ENCODE assay signal across 8 cellular contexts in genomic region chr6:36129889-36130671, GRCh38. TPM values are rescaled to one million over a fixed set of nuclear protein-coding genes. Genes with fewer than 3 reads are reported as not detected.
DNase-seq lines count a peak whose midpoint lies in the region; ATAC-seq, FAIRE-seq and TF ChIP-seq lines count a peak whose summit lies in the region.

Gene MAPK13, plus strand, starts transcription at chr6:36130513. Its CDS starts 70 bp downstream, at chr6:36130583.

- peak within 1 kb of the TSS; percentile 36 for H2AFZ ChIP-seq in endothelial cell of umbilical vein (ENCODE audit: low read depth, low read length)

- H3K9me1 ChIP-seq in endothelial cell of umbilical vein (replicated peaks; ENCODE audit: control insufficient read depth, extremely low read depth, insufficient read depth, low read length) = no peaks in the 10 kb centered on the region

- no peak within 1 kb of the TSS for H3K4me2 ChIP-seq in endothelial cell of umbilical vein (ENCODE audit: insufficient read depth, low read length)

- H3K4me3 ChIP-seq in A673 (ENCODE audit: low read depth, low read length, poor library complexity, severe bottlenecking) (peak within 1 kb of the TSS; percentile 37), WERI-Rb-1 (ENCODE audit: low read depth, low read length) (no peak within 1 kb of the TSS), endothelial cell of umbilical vein (replicated peaks in 1 of 3; ENCODE audit: insufficient read depth in 1 of 3, low read depth in 1 of 3, low read length in 3 of 3) (peak within 1 kb of the TSS in 1 of 3 experiments; percentile 18)

- intact Hi-C loops in A673 (cut with micrococcal nuclease; ENCODE audit: unreplicated experiment) = loop anchor here (10.0 kb wide), 1 partner anchor 65 kb away; the partner anchor contains the start of gene BRPF3
- intact Hi-C loops in endothelial cell of umbilical vein (cut with micrococcal nuclease) = no loop called here

- no peaks in the 10 kb centered on the region for H3K36me3 Mint-ChIP-seq in nephron (ENCODE audit: low read depth)

- peak within 1 kb of the TSS; percentile 70 to 82 (median 76) for H3K4me3 Mint-ChIP-seq in nephron

- H3K4me1 ChIP-seq in A673 (ENCODE audit: insufficient read depth, low read length, poor library complexity, severe bottlenecking) = peaks cover 25% of the 10 kb centered on the region
- peaks cover 53% of the 10 kb centered on the region for H3K4me1 ChIP-seq in endothelial cell of umbilical vein (ENCODE audit: control insufficient read depth, extremely low read depth, insufficient read depth, low read length)

- CTCF ChIA-PET in A673 (lab: Charles Lee) (interaction anchor here (0.6 kb wide), 1 partner anchor 230 kb away, joined by 6 read pairs; no protein-coding TSS in a partner anchor), endothelial cell of umbilical vein (lab: Charles Lee) (interaction anchor here (1.2 to 2.1 kb wide), 2 partner anchors 73 to 172 kb away, joined by 4 read pairs; no protein-coding TSS in a partner anchor)

- DNase-seq in A673 (ENCODE audit: low spot score) (peak; percentile 36), WERI-Rb-1 (peak; percentile 6), endothelial cell of umbilical vein (ENCODE audit: low read depth, low spot score) (peak; percentile 37)

- H3K9me3 Mint-ChIP-seq in nephron = no peaks in the 10 kb centered on the region

- peaks cover 12% of the 10 kb centered on the region for H3K27me3 Mint-ChIP-seq in nephron (ENCODE audit: low read depth)

- H3K79me2 ChIP-seq in endothelial cell of umbilical vein (ENCODE audit: control insufficient read depth, insufficient read depth, low read length) = no peaks in the 10 kb centered on the region

- peaks cover 37% of the 10 kb centered on the region for H3K4me1 Mint-ChIP-seq in nephron

- no peak for TF ChIP-seq CTCF in A673 (conservative IDR thresholded peaks at IDR 0.05; ENCODE audit: low read depth, low read length)
- TF ChIP-seq CTCF in WERI-Rb-1 (IDR thresholded peaks at IDR 0.05; ENCODE audit: low read depth, low read length) = no peak
- no peak for TF ChIP-seq CTCF in endothelial cell of umbilical vein (IDR thresholded peaks at IDR 0.05; ENCODE audit: extremely low read depth in 1 of 2, insufficient read depth in 1 of 2, low read depth in 1 of 2, low read length in 2 of 2)
- no peak for TF ChIP-seq CTCF in nephron (IDR thresholded peaks at IDR 0.05; ENCODE audit: unreplicated experiment in 3 of 3)

- POLR2A ChIA-PET in A673 (lab: Charles Lee; ENCODE audit: low non-redundant PET) (no interaction called here), endothelial cell of umbilical vein (lab: Charles Lee) (interaction anchor here (1.9 kb wide), 1 partner anchor 9 kb away, joined by 8 read pairs; no protein-coding TSS in a partner anchor)

- ATAC-seq in HG03439 (IDR thresholded peaks at IDR 0.05; ENCODE audit: unreplicated experiment) (peak; percentile 11), GM19455 (IDR thresholded peaks at IDR 0.05; ENCODE audit: unreplicated experiment) (no peak), HG02623 (IDR thresholded peaks at IDR 0.05; ENCODE audit: unreplicated experiment) (no peak), GM21360 (IDR thresholded peaks at IDR 0.05; ENCODE audit: unreplicated experiment) (no peak)

- H3K27me3 ChIP-seq in A673 (replicated peaks; ENCODE audit: insufficient read depth, low read depth, low read length, poor library complexity) = no peaks in the 10 kb centered on the region
- H3K27me3 ChIP-seq in WERI-Rb-1 (ENCODE audit: insufficient read depth, low read depth, severe bottlenecking) = no peaks in the 10 kb centered on the region
- H3K27me3 ChIP-seq in endothelial cell of umbilical vein (ENCODE audit: control insufficient read depth in 2 of 2, insufficient read depth in 2 of 2, low read length in 2 of 2) = no peaks in the 10 kb centered on the region

- no peaks in the 10 kb centered on the region for H3K36me3 ChIP-seq in A673 (ENCODE audit: insufficient read depth, low read length, poor library complexity, severe bottlenecking)
- no peaks in the 10 kb centered on the region for H3K36me3 ChIP-seq in WERI-Rb-1
- H3K36me3 ChIP-seq in endothelial cell of umbilical vein (ENCODE audit: control insufficient read depth in 2 of 2, extremely low read depth in 1 of 2, insufficient read depth in 2 of 2, low read length in 2 of 2) = no peaks in the 10 kb centered on the region

- peak; percentile 75 for FAIRE-seq in endothelial cell of umbilical vein (lab: Jason Lieb, UNC)

- H3K9ac ChIP-seq in endothelial cell of umbilical vein (replicated peaks; ENCODE audit: extremely low read depth, insufficient read depth, low read length) = peak within 1 kb of the TSS; percentile 31

- BruUV-seq in A673 (replicated peaks; lab: Mats Ljungman, UMichigan) (no TSS peak), endothelial cell of umbilical vein (replicated peaks; lab: Mats Ljungman, UMichigan) (no TSS peak)

- H3K27ac ChIP-seq in A673 (ENCODE audit: low read depth, low read length, poor library complexity, severe bottlenecking) (no peak within 1 kb of the TSS), WERI-Rb-1 (peak within 1 kb of the TSS; percentile 35), endothelial cell of umbilical vein (ENCODE audit: insufficient read depth, low read depth, low read length) (peak within 1 kb of the TSS; percentile 71)

- H3K27ac Mint-ChIP-seq in nephron = peak within 1 kb of the TSS; percentile 70 to 95 (median 86)

- dilution Hi-C loops in endothelial cell of umbilical vein (cut with MboI; ENCODE audit: extremely low pct_ligation_motif_present, low sequenced_read_pairs) = no loop called here

- H3K9me3 ChIP-seq in A673 (ENCODE audit: low read depth, low read length, poor library complexity, severe bottlenecking) (no peaks in the 10 kb centered on the region), WERI-Rb-1 (ENCODE audit: severe bottlenecking) (no peaks in the 10 kb centered on the region), endothelial cell of umbilical vein (replicated peaks; ENCODE audit: control insufficient read depth, insufficient read depth, low read length) (no peaks in the 10 kb centered on the region)

- TF ChIP-seq POLR2A in endothelial cell of umbilical vein (IDR thresholded peaks at IDR 0.05; ENCODE audit: low read depth, low read length) = no peak

- H4K20me1 ChIP-seq in endothelial cell of umbilical vein (replicated peaks; ENCODE audit: control insufficient read depth, extremely low read depth, insufficient read depth, low read length) = no peaks in the 10 kb centered on the region

TF ChIP-seq in endothelial cell of umbilical vein, 7 proteins besides CTCF, POLR2A, EP300 and RAD21:
- TF ChIP-seq GATA2 (IDR thresholded peaks at IDR 0.05; ENCODE audit: insufficient read depth, insufficient read length, low read depth, low read length) (no peak), FOS (IDR thresholded peaks at IDR 0.05; ENCODE audit: borderline replicate concordance, insufficient read depth, low read length) (no peak), MYC (IDR thresholded peaks at IDR 0.05; ENCODE audit: low read depth, low read length) (no peak), JUN (IDR thresholded peaks at IDR 0.05; ENCODE audit: borderline replicate concordance, insufficient read depth, insufficient read length, low read depth) (no peak), POLR2AphosphoS5 (IDR thresholded peaks at IDR 0.05; ENCODE audit: insufficient read depth, low read depth, low read length) (no peak), EZH2 (IDR thresholded peaks at IDR 0.05; ENCODE audit: borderline replicate concordance, low read depth, low read length, severe bottlenecking) (no peak)
- TF ChIP-seq, protein P1, sequence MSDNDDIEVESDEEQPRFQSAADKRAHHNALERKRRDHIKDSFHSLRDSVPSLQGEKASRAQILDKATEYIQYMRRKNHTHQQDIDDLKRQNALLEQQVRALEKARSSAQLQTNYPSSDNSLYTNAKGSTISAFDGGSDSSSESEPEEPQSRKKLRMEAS (IDR thresholded peaks at IDR 0.05; ENCODE audit: insufficient read depth, insufficient read length) = no peak

RNA-seq across cellular contexts. Expression of gene MAPK13, which starts in this region (rescaled TPM):
- total RNA-seq in A673 (2021) (2.6 and 2.7 TPM in 2 replicates), endothelial cell of umbilical vein (8.2 and 11.6 TPM in 2 replicates)
- 7.0 and 9.0 TPM in 2 replicates for polyA plus RNA-seq in endothelial cell of umbilical vein
- polyA plus RNA-seq in endothelial cell of umbilical vein (2011; cell fraction: cytosol; rRNA removed) = 7.4 and 7.9 TPM in 2 replicates
- polyA plus RNA-seq in endothelial cell of umbilical vein (2011; cell fraction: nucleus; rRNA removed) = 24.1 and 28.8 TPM in 2 replicates
- polyA plus RNA-seq in endothelial cell of umbilical vein (2012) = 5.4 and 5.9 TPM in 2 replicates
- 8.1 and 10.7 TPM in 2 replicates for polyA minus RNA-seq in endothelial cell of umbilical vein
- polyA minus RNA-seq in endothelial cell of umbilical vein (2011; cell fraction: cytosol; rRNA and poly(A)+ RNA removed) = 0.20 TPM
- polyA minus RNA-seq in endothelial cell of umbilical vein (2011; cell fraction: nucleus; rRNA and poly(A)+ RNA removed) = 3.5 and 5.5 TPM in 2 replicates
